Comparison of ENCODE assay signal across 8 cellular contexts in the genomic region with DNA sequence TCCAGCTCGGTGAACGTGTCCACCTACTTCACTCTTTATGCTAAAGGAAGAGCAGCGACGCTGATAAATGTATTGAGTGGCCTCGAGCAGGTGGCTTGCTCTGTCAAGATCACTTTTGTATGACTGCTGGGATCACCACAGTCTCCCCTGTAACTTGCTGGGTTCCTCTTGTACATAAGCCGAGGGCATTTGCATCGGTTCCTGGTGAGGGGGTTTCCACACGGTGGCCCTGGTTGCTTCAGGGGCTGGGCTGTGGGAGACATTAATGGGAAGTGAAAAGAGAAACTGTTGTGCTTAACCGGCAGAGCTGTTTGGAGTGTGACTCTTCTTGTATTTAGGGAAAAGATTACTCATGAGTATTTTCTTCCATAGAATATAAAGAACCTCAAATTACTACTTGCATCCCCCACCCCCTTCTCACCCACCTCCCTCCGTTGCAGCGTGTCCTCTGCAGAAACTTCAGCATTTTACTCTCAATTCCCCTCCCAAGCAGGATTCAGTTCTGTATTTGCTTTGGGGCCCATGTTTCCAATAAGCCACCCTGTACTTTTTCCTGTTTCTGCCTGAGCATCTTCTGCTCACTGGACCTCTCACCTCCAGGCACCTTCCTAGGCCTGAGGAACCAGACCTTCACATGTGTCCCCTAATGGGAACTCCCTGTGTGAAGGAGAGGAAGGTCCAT.
DNase-seq lines count a peak whose midpoint lies in the region; ATAC-seq and TF ChIP-seq lines count a peak whose summit lies in the region.

No MANE protein-coding gene starts in this region.

- no peak for TF ChIP-seq CTCF in uterus (IDR thresholded peaks at IDR 0.05)

- DNase-seq in activated T-cell treated with anti-CD3 and anti-CD28 coated beads for 24 hours (ENCODE audit: low read depth) (peak; percentile 70), SKM-1 treated with dmso at 0.1 percent for 144 hours (lab: John Stamatoyannopoulos, UW; ENCODE audit: unreplicated experiment) (peak; percentile 36), fibroblast of peridontal ligament (ENCODE audit: extremely low read depth) (peak; percentile 24), uterus (no peak), NCI-H446 treated with DMSO at 0.1 percent for 48 hours (lab: John Stamatoyannopoulos, UW) (no peak)
- DNase-seq in activated T-cell treated with anti-CD3 and anti-CD28 coated beads, Interleukin-2, amount 50 U/mL, for 1 hour: no peak
- DNase-seq in stimulated activated CD8-positive, alpha-beta memory T cell treated with anti-CD3 and anti-CD28 coated beads, Interleukin-2, amount 100 ng/mL, for 48 hours (ENCODE audit: low read depth in 2 of 2): peak; percentile 27 to 67

- H3K4me3 ChIP-seq in uterus: no peak overlapping the region

- no peaks in the 10 kb centered on the region for H3K36me3 ChIP-seq in uterus

- H3K9me3 ChIP-seq in uterus: no peaks in the 10 kb centered on the region

- H3K4me1 ChIP-seq in uterus: peaks cover 0 to 4% of the 10 kb centered on the region in 2 donors

- intact Hi-C loops in uterus (cut with DNase I; ENCODE audit: low total_unique reads): no loop called here

- ATAC-seq in HG03039 (IDR thresholded peaks at IDR 0.05; ENCODE audit: unreplicated experiment): peak; percentile 89

- H3K27me3 ChIP-seq in uterus: no peaks in the 10 kb centered on the region

- no peak for TF ChIP-seq POLR2A in uterus (IDR thresholded peaks at IDR 0.05)

- H3K27ac ChIP-seq in uterus: no peak overlapping the region

Comparison
In these comparisons a context has a peak if more than half of its experiments do, and no peak if none do; other contexts are left out.
1. DNase-seq: peak in activated T-cell treated with anti-CD3 and anti-CD28 coated beads for 24 hours (single experiment), SKM-1 treated with dmso at 0.1 percent for 144 hours (single experiment), fibroblast of peridontal ligament (single experiment) and stimulated activated CD8-positive, alpha-beta memory T cell treated with anti-CD3 and anti-CD28 coated beads, Interleukin-2, amount 100 ng/mL, for 48 hours (2 of 2); none in activated T-cell treated with anti-CD3 and anti-CD28 coated beads, Interleukin-2, amount 50 U/mL, for 1 hour (single experiment), uterus (0 of 2) and NCI-H446 treated with DMSO at 0.1 percent for 48 hours (single experiment).